Comparison of ENCODE assay signal across 9 cellular contexts in genomic region chr6:154615483-154616025, GRCh38.
DNase-seq lines count a peak whose midpoint lies in the region; ATAC-seq and TF ChIP-seq lines count a peak whose summit lies in the region.
"Had no signal": no experiment of that assay in that cellular context is flagged by ENCODE, and none has a peak within 500 bp of the region (broad histone marks: within the 10 kb centered on the region; RNA-seq: fewer than 3 reads in every experiment).

No MANE protein-coding gene starts in this region.

- no peak for TF ChIP-seq POLR2A in esophagus muscularis mucosa (IDR thresholded peaks at IDR 0.05; ENCODE audit: low read depth)

- H3K9ac ChIP-seq in DND-41 (ENCODE audit: low read depth, low read length) (no peak overlapping the region), mammary epithelial cell (ENCODE audit: insufficient read depth, low read length) (no peak overlapping the region)
- H3K9ac ChIP-seq: parathyroid adenoma had no signal

- in situ Hi-C loops in mammary epithelial cell (cut with MboI; ENCODE audit: low sequenced_read_pairs in 2 of 2), result no loop called here

- H3K4me1 ChIP-seq in DND-41 (ENCODE audit: insufficient read depth, low read length), result no peaks in the 10 kb centered on the region
- peaks cover 8% of the 10 kb centered on the region for H3K4me1 ChIP-seq in mammary epithelial cell (ENCODE audit: insufficient read depth, low read length)
- no peaks in the 10 kb centered on the region for H3K4me1 ChIP-seq in lower lobe of right lung
- H3K4me1 ChIP-seq in esophagus muscularis mucosa, result peaks cover 0 to 9% (median 2%) of the 10 kb centered on the region in 4 donors
- H3K4me1 ChIP-seq: parathyroid adenoma had no signal

- no peak for TF ChIP-seq CTCF in DND-41 (IDR thresholded peaks at IDR 0.05; ENCODE audit: borderline replicate concordance, extremely low read depth, low read length, poor library complexity, severe bottlenecking)
- no peak for TF ChIP-seq CTCF in mammary epithelial cell (conservative IDR thresholded peaks at IDR 0.05 in 1 of 2, IDR thresholded peaks at IDR 0.05 in 1 of 2; ENCODE audit: extremely low read depth in 1 of 2, insufficient read depth in 1 of 2, low read depth in 1 of 2, low read length in 2 of 2)
- no peak for TF ChIP-seq CTCF in lower lobe of right lung (IDR thresholded peaks at IDR 0.05)
- no peak for TF ChIP-seq CTCF in GM10266 (IDR thresholded peaks at IDR 0.05; ENCODE audit: control insufficient read depth, insufficient read depth, low read depth, missing control alignments)
- TF ChIP-seq CTCF in esophagus muscularis mucosa (IDR thresholded peaks at IDR 0.05), result no peak

- H3K36me3 ChIP-seq in DND-41 (ENCODE audit: insufficient read depth, low read length), result no peaks in the 10 kb centered on the region
- no peaks in the 10 kb centered on the region for H3K36me3 ChIP-seq in mammary epithelial cell (ENCODE audit: insufficient read depth, low read length)
- no peaks in the 10 kb centered on the region for H3K36me3 ChIP-seq in lower lobe of right lung
- H3K36me3 ChIP-seq in esophagus muscularis mucosa, result no peaks in the 10 kb centered on the region

- no peak for TF ChIP-seq EP300 in esophagus muscularis mucosa (IDR thresholded peaks at IDR 0.05)

- CTCF ChIA-PET in mammary epithelial cell (lab: Charles Lee; ENCODE audit: low non-redundant PET), result no interaction called here

- peak; percentile 10 for DNase-seq in DND-41
- DNase-seq in NCI-H2171 treated with DMSO at 0.1 percent for 48 hours (lab: John Stamatoyannopoulos, UW), result peak; percentile 53
- DNase-seq in mammary epithelial cell, result peak; percentile 86
- DNase-seq in lower lobe of right lung, result peak; percentile 72
- DNase-seq in GM10266 (ENCODE audit: extremely low spot score), result no peak
- no peak for DNase-seq in esophagus muscularis mucosa (ENCODE audit: extremely low spot score)

- H3K4me2 ChIP-seq in DND-41 (ENCODE audit: insufficient read depth, low read length) (no peak overlapping the region), mammary epithelial cell (ENCODE audit: insufficient read depth, low read depth, low read length) (no peak overlapping the region)

- H4K20me1 ChIP-seq in DND-41 (ENCODE audit: insufficient read depth, low read length) (no peaks in the 10 kb centered on the region), mammary epithelial cell (ENCODE audit: insufficient read depth, low read length) (no peaks in the 10 kb centered on the region)

- no TSS peak for BruUV-seq in mammary epithelial cell (replicated peaks; lab: Mats Ljungman, UMichigan)

- H2AFZ ChIP-seq in DND-41 (ENCODE audit: low read depth, low read length), result no peak overlapping the region
- peak overlapping the region; percentile 41 for H2AFZ ChIP-seq in mammary epithelial cell (ENCODE audit: low read depth, low read length)
- H2AFZ ChIP-seq: parathyroid adenoma had no signal

- intact Hi-C loops in mammary epithelial cell (cut with micrococcal nuclease) (no loop called here), lower lobe of right lung (cut with DNase I) (no loop called here), esophagus muscularis mucosa (cut with DNase I) (no loop called here)

- ATAC-seq in DND-41 (ENCODE audit: insufficient read depth, low read depth), result no peak
- ATAC-seq in lower lobe of right lung, result peak; percentile 68 to 76
- ATAC-seq in HG02981 (IDR thresholded peaks at IDR 0.05; ENCODE audit: unreplicated experiment), result no peak
- ATAC-seq in HG02938 (IDR thresholded peaks at IDR 0.05; ENCODE audit: unreplicated experiment), result no peak

- no peak overlapping the region for H3K27ac ChIP-seq in DND-41 (ENCODE audit: low read length)
- H3K27ac ChIP-seq in mammary epithelial cell (ENCODE audit: insufficient read depth, low read depth, low read length), result no peak overlapping the region
- H3K27ac ChIP-seq in lower lobe of right lung, result no peak overlapping the region
- no peak overlapping the region for H3K27ac ChIP-seq in esophagus muscularis mucosa (replicated peaks in 1 of 4)
- H3K27ac ChIP-seq: parathyroid adenoma had no signal

- H3K27me3 ChIP-seq in DND-41 (ENCODE audit: insufficient read depth, low read length, poor library complexity), result no peaks in the 10 kb centered on the region
- H3K27me3 ChIP-seq in mammary epithelial cell (ENCODE audit: insufficient read depth, low read length), result no peaks in the 10 kb centered on the region
- no peaks in the 10 kb centered on the region for H3K27me3 ChIP-seq in lower lobe of right lung (ENCODE audit: low read depth)
- no peaks in the 10 kb centered on the region for H3K27me3 ChIP-seq in esophagus muscularis mucosa

- 53% methylated on average over 11 of the region's 16 CpGs for WGBS in mammary epithelial cell (ENCODE audit: low coverage, missing lambda C conversion rate)
- WGBS in esophagus muscularis mucosa, result 80% methylated on average over 13 of the region's 16 CpGs

- H3K79me2 ChIP-seq in DND-41 (ENCODE audit: insufficient read depth, low read length) (no peaks in the 10 kb centered on the region), mammary epithelial cell (ENCODE audit: insufficient read depth, low read length) (no peaks in the 10 kb centered on the region)
- H3K79me2 ChIP-seq: parathyroid adenoma had no signal

- dilution Hi-C loops in mammary epithelial cell (cut with HindIII; ENCODE audit: low sequenced_read_pairs), result no loop called here

- H3K9me3 ChIP-seq in DND-41 (ENCODE audit: insufficient read depth, low read length, severe bottlenecking), result no peaks in the 10 kb centered on the region
- H3K9me3 ChIP-seq in mammary epithelial cell (replicated peaks; ENCODE audit: insufficient read depth, low read length), result no peaks in the 10 kb centered on the region
- no peaks in the 10 kb centered on the region for H3K9me3 ChIP-seq in lower lobe of right lung
- no peaks in the 10 kb centered on the region for H3K9me3 ChIP-seq in esophagus muscularis mucosa

- H3K4me3 ChIP-seq in DND-41 (ENCODE audit: low read depth in 1 of 2, low read length in 2 of 2) (no peak overlapping the region), mammary epithelial cell (replicated peaks in 1 of 3; ENCODE audit: insufficient read depth in 1 of 3, low read depth in 2 of 3, low read length in 3 of 3) (no peak overlapping the region), lower lobe of right lung (no peak overlapping the region), esophagus muscularis mucosa (no peak overlapping the region)

Comparison
In these comparisons a context has a peak if more than half of its experiments do, and no peak if none do; other contexts are left out.
1. ATAC-seq: peak in lower lobe of right lung (2 of 2); none in DND-41 (single experiment), HG02981 (single experiment) and HG02938 (single experiment).
2. DNase-seq: peak in DND-41 (single experiment), NCI-H2171 treated with DMSO at 0.1 percent for 48 hours (single experiment), mammary epithelial cell (single experiment) and lower lobe of right lung (single experiment); none in GM10266 (single experiment) and esophagus muscularis mucosa (single experiment).